Comparison of ENCODE assay signal across 9 cellular contexts in genomic region chr22:44729391-44730012, GRCh38. TPM values are rescaled to one million over a fixed set of nuclear protein-coding genes. Genes with fewer than 3 reads are reported as not detected.
A peak's percentile ranks its signal among the peaks of the same experiment; 100 is the strongest.
DNase-seq lines count a peak whose midpoint lies in the region; ATAC-seq and TF ChIP-seq lines count a peak whose summit lies in the region.
"Had no signal": no experiment of that assay in that cellular context is flagged by ENCODE, and none has a peak within 500 bp of the region (broad histone marks: within the 10 kb centered on the region; RNA-seq: fewer than 3 reads in every experiment).

No MANE protein-coding gene starts in this region.

- H3K27ac Mint-ChIP-seq in activated naive CD4-positive, alpha-beta T cell treated with anti-CD3 and anti-CD28 coated beads, Interleukin-2, amount 50 U/mL, for 72 hours, result peak overlapping the region in 1 of 2 donors; percentile 53
- H3K27ac Mint-ChIP-seq in activated naive CD4-positive, alpha-beta T cell treated with anti-CD3 and anti-CD28 coated beads, Interleukin-2, amount 10 ng/mL, durations not matched to agents 7 days and 5 days, result no peak overlapping the region

- peaks cover 15% of the 10 kb centered on the region for H3K4me1 ChIP-seq in muscle layer of colon (ENCODE audit: insufficient read depth, low read length)
- no peaks in the 10 kb centered on the region for H3K4me1 ChIP-seq in uterus
- H3K4me1 ChIP-seq in effector memory CD4-positive, alpha-beta T cell (ENCODE audit: control insufficient read depth, insufficient read depth, low read length, poor library complexity, severe bottlenecking), result peaks cover 4% of the 10 kb centered on the region

- no peaks in the 10 kb centered on the region for H3K36me3 Mint-ChIP-seq in activated naive CD4-positive, alpha-beta T cell treated with anti-CD3 and anti-CD28 coated beads, Interleukin-2, amount 50 U/mL, for 72 hours
- peaks cover 2% of the 10 kb centered on the region for H3K36me3 Mint-ChIP-seq in activated naive CD4-positive, alpha-beta T cell treated with anti-CD3 and anti-CD28 coated beads, Interleukin-2, amount 10 ng/mL, durations not matched to agents 7 days and 5 days

- H3K36me3 ChIP-seq in muscle layer of colon (ENCODE audit: insufficient read depth, low read length) (no peaks in the 10 kb centered on the region), uterus (no peaks in the 10 kb centered on the region)
- H3K36me3 ChIP-seq in effector memory CD4-positive, alpha-beta T cell (ENCODE audit: control insufficient read depth, insufficient read depth, low read length), result peaks cover 14% of the 10 kb centered on the region

- no peak for DNase-seq in activated naive CD4-positive, alpha-beta T cell treated with anti-CD3 and anti-CD28 coated beads, Interleukin-2, amount 50 U/mL, for 72 hours (ENCODE audit: low spot score in 2 of 2)
- no peak for DNase-seq in activated naive CD4-positive, alpha-beta T cell treated with anti-CD3 and anti-CD28 coated beads, Interleukin-2, amount 10 ng/mL, durations not matched to agents 7 days and 5 days
- DNase-seq in epidermal melanocyte (ENCODE audit: insufficient read length, low spot score) (peak; percentile 48), uterus (peak; percentile 55 to 71), kidney tubule cell (ENCODE audit: low spot score) (no peak)
- no peak for DNase-seq in activated CD4-positive, CD25-positive, alpha-beta regulatory T cell treated with anti-CD3 and anti-CD28 coated beads, Interleukin-2, amount 50 U/mL, for 72 hours
- DNase-seq in effector memory CD4-positive, alpha-beta T cell, result no peak
- DNase-seq: CD4-positive, CD25-positive, alpha-beta regulatory T cell had no signal

- H3K4me1 Mint-ChIP-seq in activated naive CD4-positive, alpha-beta T cell treated with anti-CD3 and anti-CD28 coated beads, Interleukin-2, amount 10 ng/mL, durations not matched to agents 7 days and 5 days, result no peaks in the 10 kb centered on the region

- intact Hi-C loops in uterus (cut with DNase I; ENCODE audit: low total_unique reads), result no loop called here

- peak; percentile 57 to 68 for ATAC-seq in activated naive CD4-positive, alpha-beta T cell treated with anti-CD3 and anti-CD28 coated beads, Interleukin-2, amount 50 U/mL, for 72 hours

- H3K9me3 Mint-ChIP-seq in activated naive CD4-positive, alpha-beta T cell treated with anti-CD3 and anti-CD28 coated beads, Interleukin-2, amount 50 U/mL, for 72 hours, result no peaks in the 10 kb centered on the region
- H3K9me3 Mint-ChIP-seq in activated naive CD4-positive, alpha-beta T cell treated with anti-CD3 and anti-CD28 coated beads, Interleukin-2, amount 10 ng/mL, durations not matched to agents 7 days and 5 days, result peaks cover 6% of the 10 kb centered on the region
- H3K9me3 Mint-ChIP-seq: CD4-positive, CD25-positive, alpha-beta regulatory T cell had no signal

- H3K27me3 ChIP-seq in muscle layer of colon (ENCODE audit: control insufficient read depth in 1 of 2, insufficient read depth in 2 of 2, low read length in 2 of 2) (peaks cover 0 to 18% of the 10 kb centered on the region in 2 donors), uterus (no peaks in the 10 kb centered on the region)
- H3K27me3 ChIP-seq in effector memory CD4-positive, alpha-beta T cell (replicated peaks; ENCODE audit: control insufficient read depth, insufficient read depth, low read length, poor library complexity, severe bottlenecking), result no peaks in the 10 kb centered on the region

- H3K9ac ChIP-seq in muscle layer of colon (ENCODE audit: low read length), result no peak overlapping the region

- H3K4me3 Mint-ChIP-seq in activated naive CD4-positive, alpha-beta T cell treated with anti-CD3 and anti-CD28 coated beads, Interleukin-2, amount 10 ng/mL, durations not matched to agents 7 days and 5 days, result no peak overlapping the region
- H3K4me3 Mint-ChIP-seq: CD4-positive, CD25-positive, alpha-beta regulatory T cell had no signal

- H3K9me3 ChIP-seq in muscle layer of colon (ENCODE audit: low read length) (no peaks in the 10 kb centered on the region), uterus (no peaks in the 10 kb centered on the region)
- H3K9me3 ChIP-seq in effector memory CD4-positive, alpha-beta T cell (ENCODE audit: control insufficient read depth, low read length), result no peaks in the 10 kb centered on the region

- H3K4me3 ChIP-seq in muscle layer of colon (ENCODE audit: low read depth in 1 of 2, low read length in 2 of 2) (peak overlapping the region in 1 of 2 donors; percentile 23), uterus (no peak overlapping the region)
- H3K4me3 ChIP-seq in effector memory CD4-positive, alpha-beta T cell (ENCODE audit: insufficient read depth, low read depth, low read length, poor library complexity, severe bottlenecking), result no peak overlapping the region

- peak in 2 of 4 experiments; percentile 33 to 47 for TF ChIP-seq CTCF in uterus (IDR thresholded peaks at IDR 0.05)

- TF ChIP-seq POLR2A in uterus (IDR thresholded peaks at IDR 0.05), result no peak

- H3K27ac ChIP-seq in muscle layer of colon (ENCODE audit: low read depth, low read length) (peak overlapping the region; percentile 26), uterus (peak overlapping the region; percentile 65 to 66)
- no peak overlapping the region for H3K27ac ChIP-seq in effector memory CD4-positive, alpha-beta T cell (ENCODE audit: insufficient read depth, low read length, poor library complexity, severe bottlenecking)

- H3K27me3 Mint-ChIP-seq in activated naive CD4-positive, alpha-beta T cell treated with anti-CD3 and anti-CD28 coated beads, Interleukin-2, amount 10 ng/mL, durations not matched to agents 7 days and 5 days, result no peaks in the 10 kb centered on the region
- H3K27me3 Mint-ChIP-seq: CD4-positive, CD25-positive, alpha-beta regulatory T cell had no signal

- CTCF ChIA-PET in activated naive CD4-positive, alpha-beta T cell treated with anti-CD3 and anti-CD28 coated beads, Interleukin-2, amount 10 ng/mL, durations not matched to agents 7 days and 5 days (lab: Charles Lee), result interaction anchor here (0.9 kb wide), 1 partner anchor 44 kb away, joined by 3 read pairs; no protein-coding TSS in a partner anchor

RNA-seq across cellular contexts. Expression of gene ARHGAP8, which starts 22.9 kb away (rescaled TPM):
- total RNA-seq in activated naive CD4-positive, alpha-beta T cell treated with anti-CD3 and anti-CD28 coated beads, Interleukin-2, amount 50 U/mL, for 72 hours, result 1 to 10 TPM; 2.4 to 6.5 TPM
- total RNA-seq in uterus, result 1 to 10 TPM in 2 of 4 donors, not detected in 2; 1.8 to 4.4 TPM

RNA-seq across cellular contexts. Expression of gene PRR5, which starts 27.5 kb away (rescaled TPM):
- 10 to 100 TPM; 11.0 to 15.4 TPM for total RNA-seq in activated naive CD4-positive, alpha-beta T cell treated with anti-CD3 and anti-CD28 coated beads, Interleukin-2, amount 50 U/mL, for 72 hours
- 10 to 100 TPM in 2 of 4 donors, 1 to 10 TPM in 1, under 1 TPM in 1; 0.29 to 20.0 (median 10.8) TPM for total RNA-seq in uterus

Comparison
In these comparisons a context has a peak if more than half of its experiments do, and no peak if none do; other contexts are left out.
1. DNase-seq: peak in epidermal melanocyte (single experiment) and uterus (2 of 2); none in activated naive CD4-positive, alpha-beta T cell treated with anti-CD3 and anti-CD28 coated beads, Interleukin-2, amount 50 U/mL, for 72 hours (0 of 2), activated naive CD4-positive, alpha-beta T cell treated with anti-CD3 and anti-CD28 coated beads, Interleukin-2, amount 10 ng/mL, durations not matched to agents 7 days and 5 days (single experiment), kidney tubule cell (single experiment), activated CD4-positive, CD25-positive, alpha-beta regulatory T cell treated with anti-CD3 and anti-CD28 coated beads, Interleukin-2, amount 50 U/mL, for 72 hours (single experiment) and effector memory CD4-positive, alpha-beta T cell (0 of 3).